Comparison of ENCODE assay signal across 13 cellular contexts in genomic region chr9:19495186-19496028, GRCh38.
"Had no signal": no experiment of that assay in that cellular context is flagged by ENCODE, and none has a peak within 500 bp of the region (broad histone marks: within the 10 kb centered on the region; RNA-seq: fewer than 3 reads in every experiment).

No MANE protein-coding gene starts in this region.

- H3K9me3 ChIP-seq: stomach, thyroid gland had no signal

- H3K27ac Mint-ChIP-seq: activated CD4-positive, alpha-beta memory T cell treated with anti-CD3 and anti-CD28 coated beads, Interleukin-2, amount 10 ng/mL, durations not matched to agents 7 days and 5 days; activated naive CD8-positive, alpha-beta T cell; natural killer cell treated with Interleukin-12 subunit alpha and Interleukin-12 subunit beta and Interleukin-15 and Interleukin-18, amount 100 ng/mL, for 72 hours had no signal

- FAIRE-seq: islet of Langerhans, urothelium cell line had no signal

- H3K4me1 ChIP-seq: foreskin keratinocyte had no signal

- H3K36me3 Mint-ChIP-seq: activated naive CD8-positive, alpha-beta T cell; natural killer cell treated with Interleukin-12 subunit alpha and Interleukin-12 subunit beta and Interleukin-15 and Interleukin-18, amount 100 ng/mL, for 72 hours had no signal

- H3K36me3 ChIP-seq: stomach, thyroid gland had no signal

- ATAC-seq: foreskin keratinocyte; left lobe of liver; natural killer cell treated with Interleukin-12 subunit alpha and Interleukin-12 subunit beta and Interleukin-15 and Interleukin-18, amount 100 ng/mL, for 72 hours had no signal

- DNase-seq: activated CD4-positive, alpha-beta memory T cell treated with anti-CD3 and anti-CD28 coated beads, Interleukin-2, amount 10 ng/mL, durations not matched to agents 7 days and 5 days; activated gamma-delta T cell; activated T-cell treated with anti-CD3 and anti-CD28 coated beads, Interleukin-2, amount 50 U/mL, for 48 hours; foreskin keratinocyte; mammary epithelial cell; stimulated activated CD4-positive, alpha-beta T cell treated with anti-CD3 and anti-CD28 coated beads, Interleukin-4, amount 100 ng/mL, for 24 hours; stomach had no signal

- H3K4me3 ChIP-seq: stomach, thyroid gland had no signal

- H3K9me3 Mint-ChIP-seq: activated CD4-positive, alpha-beta memory T cell treated with anti-CD3 and anti-CD28 coated beads, Interleukin-2, amount 10 ng/mL, durations not matched to agents 7 days and 5 days; natural killer cell treated with Interleukin-12 subunit alpha and Interleukin-12 subunit beta and Interleukin-15 and Interleukin-18, amount 100 ng/mL, for 72 hours had no signal

- H3K4me3 Mint-ChIP-seq: activated CD4-positive, alpha-beta memory T cell treated with anti-CD3 and anti-CD28 coated beads, Interleukin-2, amount 10 ng/mL, durations not matched to agents 7 days and 5 days; activated naive CD8-positive, alpha-beta T cell; natural killer cell treated with Interleukin-12 subunit alpha and Interleukin-12 subunit beta and Interleukin-15 and Interleukin-18, amount 100 ng/mL, for 72 hours had no signal

- H3K27me3 ChIP-seq: thyroid gland had no signal

- H3K27ac ChIP-seq: foreskin keratinocyte, stomach had no signal
